Comparison of ENCODE assay signal across 28 cellular contexts in the genomic region with DNA sequence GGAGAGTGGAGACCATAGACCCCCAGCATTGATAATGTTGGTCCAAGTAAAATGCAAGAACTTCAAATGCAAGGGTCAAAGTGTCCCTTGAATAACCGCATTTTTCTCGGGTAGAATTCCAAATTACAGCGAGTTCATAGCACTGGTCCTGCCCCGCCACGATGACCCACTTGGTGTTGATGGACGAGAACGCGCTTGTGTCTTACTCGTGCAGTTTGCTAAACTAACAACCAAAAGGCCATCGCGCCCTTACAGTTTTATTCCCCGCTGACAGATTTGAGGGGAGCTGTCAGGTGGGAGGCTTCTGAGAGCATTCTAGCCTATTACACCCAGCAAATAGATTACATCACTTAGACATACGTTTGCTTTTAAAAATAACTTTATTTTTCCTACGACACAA. TPM values are rescaled to one million over a fixed set of nuclear protein-coding genes. Genes with fewer than 3 reads are reported as not detected.
A peak's percentile ranks its signal among the peaks of the same experiment; 100 is the strongest.
DNase-seq lines count a peak whose midpoint lies in the region; FAIRE-seq and TF ChIP-seq lines count a peak whose summit lies in the region.
"Had no signal": no experiment of that assay in that cellular context is flagged by ENCODE, and none has a peak within 500 bp of the region (broad histone marks: within the 10 kb centered on the region; RNA-seq: fewer than 3 reads in every experiment).

No MANE protein-coding gene starts in this region.

- intact Hi-C loops in cardiac septum (cut with DNase I): no loop called here
- intact Hi-C loops in posterior vena cava (cut with DNase I): no loop called here

- no peaks in the 10 kb centered on the region for H3K4me1 Mint-ChIP-seq in type B pancreatic cell (ENCODE audit: unreplicated experiment)

- H3K36me3 ChIP-seq in right atrium auricular region: no peaks in the 10 kb centered on the region
- H3K36me3 ChIP-seq: BE2C; BLaER1 treated with 17β-estradiol and CSF1 and Interleukin-3, amounts not matched to agents 10 nM and 100 nM had no signal

- no peaks in the 10 kb centered on the region for H3K36me3 Mint-ChIP-seq in type B pancreatic cell
- H3K36me3 Mint-ChIP-seq: CD8-positive, alpha-beta memory T cell had no signal

- no peak overlapping the region for H3K4me3 Mint-ChIP-seq in type B pancreatic cell
- H3K4me3 Mint-ChIP-seq: CD14-positive monocyte; CD4-positive, alpha-beta T cell; CD8-positive, alpha-beta memory T cell; HFFc6 had no signal

- no peaks in the 10 kb centered on the region for H3K9me3 ChIP-seq in right atrium auricular region
- H3K9me3 ChIP-seq: A549; BE2C; BLaER1 treated with 17β-estradiol and CSF1 and Interleukin-3, amounts not matched to agents 10 nM and 100 nM had no signal

- H3K9me3 Mint-ChIP-seq in type B pancreatic cell: no peaks in the 10 kb centered on the region
- H3K9me3 Mint-ChIP-seq: CD4-positive, alpha-beta T cell; CD8-positive, alpha-beta memory T cell; HFFc6 had no signal

- DNase-seq in cardiac septum (ENCODE audit: low spot score): peak; percentile 7
- DNase-seq in right atrium auricular region (ENCODE audit: low spot score): no peak
- peak; percentile 2 for DNase-seq in iPS-NIHi7 (ENCODE audit: extremely low spot score)
- peak; percentile 41 for DNase-seq in posterior vena cava (ENCODE audit: low spot score)
- peak; percentile 32 for DNase-seq in type B pancreatic cell (ENCODE audit: extremely low spot score, unreplicated experiment)
- DNase-seq in frontal cortex (ENCODE audit: low spot score in 2 of 2): no peak
- DNase-seq in DMS53 treated with DMSO at 0.1 percent for 48 hours (lab: John Stamatoyannopoulos, UW; ENCODE audit: unreplicated experiment): no peak
- no peak for DNase-seq in NCI-H2171 (lab: John Stamatoyannopoulos, UW)
- DNase-seq: 8988T; ACHN; AML-193; BE2C; CD4-positive, alpha-beta T cell; CD8-positive, alpha-beta memory T cell; DMS 273 treated with DMSO at 0.1 percent for 48 hours; DMS79 treated with DMSO at 0.1 percent for 48 hours; GF-D8; GOT3; HFFc6 had no signal

- TF ChIP-seq CTCF in right atrium auricular region (IDR thresholded peaks at IDR 0.05): no peak
- TF ChIP-seq CTCF in type B pancreatic cell (conservative IDR thresholded peaks at IDR 0.05): no peak

- peaks cover 0 to under 1% of the 10 kb centered on the region in 2 donors for H3K4me1 ChIP-seq in right atrium auricular region
- H3K4me1 ChIP-seq: A549, BE2C had no signal

- H3K27me3 Mint-ChIP-seq in type B pancreatic cell: peaks cover 34% of the 10 kb centered on the region

- peaks cover 0 to 7% of the 10 kb centered on the region in 2 donors for H3K27me3 ChIP-seq in right atrium auricular region

- H3K27ac ChIP-seq in right atrium auricular region: no peak overlapping the region
- H3K27ac ChIP-seq: A549; BLaER1 treated with 17β-estradiol and CSF1 and Interleukin-3, amounts not matched to agents 10 nM and 100 nM had no signal

- no peak overlapping the region for H3K4me3 ChIP-seq in right atrium auricular region
- H3K4me3 ChIP-seq: A549; BLaER1 treated with 17β-estradiol and CSF1 and Interleukin-3, amounts not matched to agents 10 nM and 100 nM had no signal

- FAIRE-seq in frontal cortex (lab: Jason Lieb, UNC): no peak
- FAIRE-seq: A549, D721Med, GM12891, GM18507, H54 had no signal

- no peak overlapping the region for H3K27ac Mint-ChIP-seq in type B pancreatic cell
- H3K27ac Mint-ChIP-seq: CD14-positive monocyte; CD4-positive, alpha-beta T cell; CD8-positive, alpha-beta memory T cell; HFFc6 had no signal

RNA-seq across cellular contexts. Expression of gene TSPEAR, which starts 17.3 kb away (rescaled TPM):
- total RNA-seq in cardiac septum (not detected), right atrium auricular region (not detected), posterior vena cava (under 1 TPM; 0.14 to 0.48 TPM), type B pancreatic cell (ENCODE audit: low replicate concordance) (0.34 and 0.59 TPM in 2 replicates), frontal cortex (not detected)
- total RNA-seq: CD4-positive, alpha-beta T cell; CD8-positive, alpha-beta memory T cell; Daoy; G401; HFFc6 had no signal

RNA-seq across cellular contexts. Expression of gene KRTAP10-12, which starts 31.7 kb away (rescaled TPM):
- total RNA-seq in cardiac septum (not detected), right atrium auricular region (not detected), posterior vena cava (not detected), type B pancreatic cell (ENCODE audit: low replicate concordance) (not detected in 2 replicates), frontal cortex (not detected)
- total RNA-seq: CD4-positive, alpha-beta T cell; CD8-positive, alpha-beta memory T cell; Daoy; G401; HFFc6 had no signal

RNA-seq across cellular contexts. Expression of gene KRTAP12-1, which starts 46.8 kb away (rescaled TPM):
- total RNA-seq in cardiac septum: not detected
- not detected for total RNA-seq in right atrium auricular region
- not detected for total RNA-seq in posterior vena cava
- total RNA-seq in type B pancreatic cell (ENCODE audit: low replicate concordance): not detected in 2 replicates
- not detected for total RNA-seq in frontal cortex
- total RNA-seq: CD4-positive, alpha-beta T cell; CD8-positive, alpha-beta memory T cell; Daoy; G401; HFFc6 had no signal

Comparison
In these comparisons a context has a peak if more than half of its experiments do, and no peak if none do; other contexts are left out.
1. DNase-seq: peak in cardiac septum (single experiment), iPS-NIHi7 (single experiment), posterior vena cava (single experiment) and type B pancreatic cell (single experiment); none in right atrium auricular region (single experiment), frontal cortex (0 of 2), DMS53 treated with DMSO at 0.1 percent for 48 hours (single experiment) and NCI-H2171 (single experiment).